ENCODE assay signal across 1 cellular context in genomic region chr17:41490022-41490421, GRCh38.
TF ChIP-seq lines count a peak whose summit lies in the region.

No MANE protein-coding gene starts in this region.

TF ChIP-seq in GM23338, 12 proteins besides CTCF, POLR2A, EP300 and RAD21 (continued from another document):
- TF ChIP-seq ZNF462 (CRISPR knock-in tag; IDR thresholded peaks at IDR 0.05): no peak
- TF ChIP-seq REST (IDR thresholded peaks at IDR 0.05; ENCODE audit: unreplicated experiment): no peak
